In the genomic region with DNA sequence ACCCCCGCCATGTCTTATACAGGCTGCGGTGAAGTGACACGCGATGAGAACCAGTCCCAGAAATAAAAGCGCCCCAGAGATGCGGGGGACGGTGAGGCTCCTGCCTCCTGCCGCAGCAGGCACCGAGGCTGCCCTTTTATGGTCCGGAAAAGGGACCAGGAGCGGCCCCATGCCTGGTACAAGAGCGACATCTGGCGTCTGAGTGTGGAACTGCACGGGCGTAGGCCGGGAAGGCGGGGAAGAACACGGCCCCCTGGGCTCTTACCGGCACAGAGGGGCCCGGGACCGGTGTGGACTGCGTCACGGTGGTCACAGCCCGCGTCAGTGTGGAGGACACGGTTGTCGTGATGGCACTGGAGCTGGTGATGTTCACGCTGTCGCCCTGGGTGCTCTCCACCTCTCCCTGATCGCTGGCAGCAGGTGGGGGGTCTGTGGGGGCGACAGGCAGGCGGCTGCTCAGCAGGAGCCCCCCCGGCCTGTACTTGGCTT, we compare ENCODE assay signal across 8 cellular contexts. TPM values are rescaled to one million over a fixed set of nuclear protein-coding genes. Genes with fewer than 3 reads are reported as not detected.
A peak's percentile ranks its signal among the peaks of the same experiment; 100 is the strongest.
DNase-seq lines count a peak whose midpoint lies in the region; ATAC-seq, FAIRE-seq and TF ChIP-seq lines count a peak whose summit lies in the region.

No MANE protein-coding gene starts in this region.

- ATAC-seq in HG03342 (IDR thresholded peaks at IDR 0.05; ENCODE audit: unreplicated experiment) (peak; percentile 61), RWPE2 (ENCODE audit: low read depth) (0 out of 3 replicates have a peak, but pooled peaks have one; percentile 22), upper lobe of right lung (peak; percentile 87), HG02970 (IDR thresholded peaks at IDR 0.05; ENCODE audit: low FRiP score, unreplicated experiment) (no peak)

- peak; percentile 54 for FAIRE-seq in G401.6 (lab: Jason Lieb, UNC)

- H3K27me3 ChIP-seq in RWPE2 (ENCODE audit: insufficient read depth, poor library complexity, severe bottlenecking) (no peaks in the 10 kb centered on the region), upper lobe of right lung (no peaks in the 10 kb centered on the region)

- no peak overlapping the region for H3K4me3 Mint-ChIP-seq in glutamatergic neuron (ENCODE audit: unreplicated experiment)

- intact Hi-C loops in posterior cingulate gyrus (cut with DNase I) = loop anchor here (1.0 to 10.0 kb wide), 3 partner anchors 189 to 999 kb away; partner anchors contain the start of gene PLXNB3
- intact Hi-C loops in upper lobe of right lung (cut with DNase I) = loop anchor here (10.0 kb wide), 1 partner anchor 189 kb away; the partner anchor contains the start of gene PLXNB3

- no peaks in the 10 kb centered on the region for H3K4me1 ChIP-seq in RWPE2 (ENCODE audit: insufficient read depth, poor library complexity, severe bottlenecking)
- peaks cover 3% of the 10 kb centered on the region for H3K4me1 ChIP-seq in upper lobe of right lung

- no peaks in the 10 kb centered on the region for H3K36me3 Mint-ChIP-seq in glutamatergic neuron (ENCODE audit: unreplicated experiment)

- H3K9me3 Mint-ChIP-seq in glutamatergic neuron (ENCODE audit: unreplicated experiment) = peaks cover 3% of the 10 kb centered on the region

- TF ChIP-seq CTCF in RWPE2 (IDR thresholded peaks at IDR 0.05; ENCODE audit: poor library complexity, severe bottlenecking) = peak; percentile 54
- TF ChIP-seq CTCF in glutamatergic neuron (IDR thresholded peaks at IDR 0.05; ENCODE audit: partially characterized antibody, unreplicated experiment) = peak; percentile 92
- peak; percentile 93 for TF ChIP-seq CTCF in upper lobe of right lung (IDR thresholded peaks at IDR 0.05)

- no peaks in the 10 kb centered on the region for H3K4me1 Mint-ChIP-seq in glutamatergic neuron (ENCODE audit: low read depth, unreplicated experiment)

- H3K27ac Mint-ChIP-seq in glutamatergic neuron (ENCODE audit: unreplicated experiment) = no peak overlapping the region

- no peak overlapping the region for H3K4me3 ChIP-seq in RWPE2 (ENCODE audit: severe bottlenecking)
- H3K4me3 ChIP-seq in upper lobe of right lung = no peak overlapping the region

- no peak overlapping the region for H3K27ac ChIP-seq in RWPE2 (ENCODE audit: poor library complexity, severe bottlenecking)
- no peak overlapping the region for H3K27ac ChIP-seq in upper lobe of right lung

- DNase-seq in RWPE2 (ENCODE audit: low spot score) = no peak
- DNase-seq in activated naive CD4-positive, alpha-beta T cell (lab: John Stamatoyannopoulos, UW) = peak in 3 of 4 experiments; percentile 71 to 78 (median 74)
- DNase-seq in glutamatergic neuron = peak; percentile 81
- peak; percentile 42 to 96 (median 72) for DNase-seq in posterior cingulate gyrus
- DNase-seq in upper lobe of right lung = peak; percentile 76

- H3K9me3 ChIP-seq in RWPE2 (ENCODE audit: severe bottlenecking) = no peaks in the 10 kb centered on the region
- H3K9me3 ChIP-seq in upper lobe of right lung = no peaks in the 10 kb centered on the region

- H3K36me3 ChIP-seq in RWPE2 (ENCODE audit: low read depth) (peaks cover 61% of the 10 kb centered on the region), upper lobe of right lung (peaks cover 72% of the 10 kb centered on the region)

- H3K27me3 Mint-ChIP-seq in glutamatergic neuron (ENCODE audit: unreplicated experiment) = no peaks in the 10 kb centered on the region

RNA-seq across cellular contexts. Expression of gene RENBP, which starts 8.9 kb away (rescaled TPM):
- total RNA-seq in glutamatergic neuron (ENCODE audit: unreplicated experiment) (16.1 TPM), upper lobe of right lung (46.4 TPM)

RNA-seq across cellular contexts. Expression of gene HCFC1, which starts 18.2 kb away (rescaled TPM):
- total RNA-seq in glutamatergic neuron (ENCODE audit: unreplicated experiment) (84.0 TPM), upper lobe of right lung (47.5 TPM)

RNA-seq across cellular contexts. Expression of gene NAA10, which starts 18.5 kb away (rescaled TPM):
- total RNA-seq in glutamatergic neuron (ENCODE audit: unreplicated experiment) = 129 TPM
- total RNA-seq in upper lobe of right lung = 84.6 TPM

RNA-seq across cellular contexts. Expression of gene TMEM187, which starts 19.2 kb away (rescaled TPM):
- total RNA-seq in glutamatergic neuron (ENCODE audit: unreplicated experiment) = 6.7 TPM
- 9.0 TPM for total RNA-seq in upper lobe of right lung

RNA-seq across cellular contexts. Expression of gene ARHGAP4, which starts 27.3 kb away (rescaled TPM):
- 33.5 TPM for total RNA-seq in glutamatergic neuron (ENCODE audit: unreplicated experiment)
- total RNA-seq in upper lobe of right lung = 69.8 TPM
